ENCODE assay signal across 1 cellular context in genomic region chr2:200239216-200239615, GRCh38.
TF ChIP-seq lines count a peak whose summit lies in the region.

No MANE protein-coding gene starts in this region.

TF ChIP-seq in K562, 482 proteins besides CTCF, POLR2A, EP300 and RAD21 (continued from another document):
- no peak for TF ChIP-seq HBP1 (CRISPR knock-in tag; IDR thresholded peaks at IDR 0.05)
- no peak for TF ChIP-seq ZNF561 (CRISPR knock-in tag; conservative IDR thresholded peaks at IDR 0.05)
- TF ChIP-seq FOSL1 (tag; conservative IDR thresholded peaks at IDR 0.05) = 0 out of 2 replicates have a peak, but pooled peaks have one; percentile 12
